Comparison of ENCODE assay signal across 8 cellular contexts in genomic region chr2:211611061-211611518, GRCh38.
DNase-seq lines count a peak whose midpoint lies in the region; ATAC-seq lines count a peak whose summit lies in the region.

No MANE protein-coding gene starts in this region.

- no peaks in the 10 kb centered on the region for H3K4me1 Mint-ChIP-seq in memory B cell

- H3K27ac Mint-ChIP-seq in memory B cell, result no peak overlapping the region

- DNase-seq in NCI-H187 (lab: John Stamatoyannopoulos, UW) (peak; percentile 0 to 6), NCI-H187 treated with DMSO at 0.1 percent for 48 hours (lab: John Stamatoyannopoulos, UW) (no peak), RPMI8226 (peak; percentile 61), memory B cell (ENCODE audit: low spot score in 2 of 2) (no peak), substantia nigra (lab: John Stamatoyannopoulos, UW) (no peak), mesenteric fat pad (ENCODE audit: low spot score) (no peak), AG08395 (ENCODE audit: low spot score) (no peak)

- no peaks in the 10 kb centered on the region for H3K27me3 Mint-ChIP-seq in memory B cell

- H3K27ac ChIP-seq in substantia nigra (ENCODE audit: low read depth, low read length, poor library complexity, severe bottlenecking), result no peak overlapping the region

- no peaks in the 10 kb centered on the region for H3K9me3 Mint-ChIP-seq in memory B cell

- H3K36me3 Mint-ChIP-seq in memory B cell, result no peaks in the 10 kb centered on the region

- ATAC-seq in HG03135 (IDR thresholded peaks at IDR 0.05; ENCODE audit: unreplicated experiment) (peak; percentile 63), memory B cell (ENCODE audit: low read depth) (peak; percentile 22)

- H3K4me3 Mint-ChIP-seq in memory B cell, result no peak overlapping the region

Comparison
In these comparisons a context has a peak if more than half of its experiments do, and no peak if none do; other contexts are left out.
1. DNase-seq: peak in NCI-H187 (2 of 2) and RPMI8226 (single experiment); none in NCI-H187 treated with DMSO at 0.1 percent for 48 hours (single experiment), memory B cell (0 of 2), substantia nigra (0 of 49), mesenteric fat pad (single experiment) and AG08395 (single experiment).